27 cellular contexts compared by ENCODE assay signal in genomic region chr7:24725554-24726260, GRCh38. TPM values are rescaled to one million over a fixed set of nuclear protein-coding genes. Genes with fewer than 3 reads are reported as not detected.
DNase-seq lines count a peak whose midpoint lies in the region; ATAC-seq, FAIRE-seq and TF ChIP-seq lines count a peak whose summit lies in the region.
"Had no signal": no experiment of that assay in that cellular context is flagged by ENCODE, and none has a peak within 500 bp of the region (broad histone marks: within the 10 kb centered on the region; RNA-seq: fewer than 3 reads in every experiment).

No MANE protein-coding gene starts in this region.

- BruUV-seq in Calu3 (replicated peaks; lab: Mats Ljungman, UMichigan) = no TSS peak

- TF ChIP-seq EP300 in H1 (IDR thresholded peaks at IDR 0.05; ENCODE audit: borderline replicate concordance in 1 of 2, low read depth in 2 of 2, low read length in 2 of 2) = no peak

- H3K79me2 ChIP-seq in H1 (ENCODE audit: control insufficient read depth in 1 of 2, insufficient read depth in 2 of 2, low read length in 2 of 2) = no peaks in the 10 kb centered on the region

- H3K23me2 ChIP-seq in H1 (ENCODE audit: low read depth, low read length) = no peaks in the 10 kb centered on the region

- peak overlapping the region; percentile 38 for H3K27ac Mint-ChIP-seq in stimulated activated naive B cell treated with anti-CD40 and anti-IgM and Interleukin-4, amounts not matched to agents 10 μg/mL and 1 μg/mL and 100 μg/mL, for 72 hours
- H3K27ac Mint-ChIP-seq in Calu3 (ENCODE audit: unreplicated experiment) = no peak overlapping the region
- H3K27ac Mint-ChIP-seq: activated CD8-positive, alpha-beta T cell treated with anti-CD3 and anti-CD28 coated beads for 36 hours; stimulated activated naive CD8-positive, alpha-beta T cell treated with anti-CD3 and anti-CD28 coated beads, Interleukin-15, Interleukin-2, amounts not matched to agents 100 ng/mL and 50 ng/mL, for 24 hours had no signal

- peak; percentile 38 for DNase-seq in activated CD8-positive, alpha-beta memory T cell treated with anti-CD3 and anti-CD28 coated beads for 24 hours
- DNase-seq in activated CD8-positive, alpha-beta memory T cell treated with anti-CD3 and anti-CD28 coated beads, Interleukin-2, amount 50 U/mL, for 4 hours = no peak
- DNase-seq in H1 (ENCODE audit: low read depth in 1 of 2, low spot score in 2 of 2) (peak in 1 of 2 experiments; percentile 63), right cardiac atrium (peak; percentile 59 to 86 (median 78)), superior temporal gyrus (ENCODE audit: extremely low spot score) (no peak), SHP77 treated with DMSO at 0.1 percent for 48 hours (lab: John Stamatoyannopoulos, UW) (no peak), Calu3 (no peak)
- no peak for DNase-seq in stimulated activated naive B cell treated with anti-CD40 and anti-IgM and Interleukin-4, amounts not matched to agents 10 μg/mL and 1 μg/mL and 100 μg/mL, for 72 hours
- DNase-seq: 8988T; activated CD8-positive, alpha-beta T cell treated with anti-CD3 and anti-CD28 coated beads for 36 hours; activated naive CD4-positive, alpha-beta T cell treated with Interleukin-2 at 50 U/mL for 16 hours; COR-L47; DND-41; foreskin keratinocyte; mesendoderm; NCI-H2081; NCI-H510A; stimulated activated CD4-positive, alpha-beta T cell treated with anti-CD3 and anti-CD28 coated beads, Interleukin-4, amount 100 ng/mL, for 4 hours had no signal

- peak overlapping the region; percentile 58; the same call in 1 of the 2 replicates for H4K8ac ChIP-seq in H1 (ENCODE audit: extremely low read depth, insufficient read depth, low read length)

- H4K20me1 ChIP-seq in H1 (replicated peaks in 1 of 2; ENCODE audit: control insufficient read depth in 1 of 2, insufficient read depth in 2 of 2, low read length in 2 of 2) = no peaks in the 10 kb centered on the region

- H3K4me3 ChIP-seq in H1 (ENCODE audit: extremely low read depth in 1 of 4, insufficient read depth in 2 of 4, low read depth in 3 of 4, low read length in 4 of 4) = peak overlapping the region in 1 of 4 experiments; percentile 10; a peak in 1 of 8 replicates
- no peak overlapping the region for H3K4me3 ChIP-seq in right cardiac atrium (ENCODE audit: low read length)
- H3K4me3 ChIP-seq: cardiac muscle cell, dorsolateral prefrontal cortex, hepatocyte, Peyer's patch, tibial nerve had no signal

- peak overlapping the region; percentile 27 to 51; a peak in 3 of 4 replicates for H3K4me2 ChIP-seq in H1 (ENCODE audit: insufficient read depth in 1 of 2, low read depth in 2 of 2, low read length in 2 of 2)
- H3K4me2 ChIP-seq: hepatocyte had no signal

- peak overlapping the region; percentile 80 for H3K4ac ChIP-seq in H1 (replicated peaks; ENCODE audit: insufficient read length, low read depth, low read length)

- 48% methylated on average over 14 of the region's 14 CpGs; no CpG with 5 or more reads in 1 of the 2 experiments for WGBS in H1 (ENCODE audit: extremely low coverage in 1 of 2, insufficient coverage in 1 of 2, insufficient read length in 1 of 2, insufficient replicate concordance in 2 of 2, low coverage in 1 of 2, low lambda C conversion rate in 2 of 2, missing lambda C conversion rate in 1 of 2), 2 experiments
- WGBS in right cardiac atrium = 79% methylated on average over 14 of the region's 14 CpGs

- H2AK5ac ChIP-seq in H1 (ENCODE audit: low read depth, low read length) = no peak overlapping the region

- intact Hi-C loops in right cardiac atrium (cut with DNase I) (no loop called here), Calu3 (cut with micrococcal nuclease; ENCODE audit: unreplicated experiment) (no loop called here)

- H3K4me1 ChIP-seq in H1 (replicated peaks in 1 of 4; ENCODE audit: control insufficient read depth in 3 of 4, insufficient read depth in 4 of 4, low read length in 3 of 4) (peaks cover 7 to 24% (median 14%) of the 10 kb centered on the region in 4 experiments), right cardiac atrium (ENCODE audit: control insufficient read depth, insufficient read depth, low read length) (peaks cover 5% of the 10 kb centered on the region)
- H3K4me1 ChIP-seq: Peyer's patch had no signal

- H2AFZ ChIP-seq in H1 (ENCODE audit: low read length) = no peak overlapping the region
- H2AFZ ChIP-seq: hepatocyte had no signal

- H3K27me3 Mint-ChIP-seq in stimulated activated naive B cell treated with anti-CD40 and anti-IgM and Interleukin-4, amounts not matched to agents 10 μg/mL and 1 μg/mL and 100 μg/mL, for 72 hours = peaks cover 7 to 21% of the 10 kb centered on the region in 2 donors
- no peaks in the 10 kb centered on the region for H3K27me3 Mint-ChIP-seq in Calu3 (ENCODE audit: unreplicated experiment)

- H3K27me3 ChIP-seq in H1 (replicated peaks in 1 of 4; ENCODE audit: control insufficient read depth in 3 of 4, extremely low read depth in 1 of 4, insufficient read depth in 3 of 4, low read length in 3 of 4) (no peaks in the 10 kb centered on the region; a peak in 1 of 7 replicates), right cardiac atrium (ENCODE audit: control insufficient read depth, insufficient read depth) (no peaks in the 10 kb centered on the region)
- H3K27me3 ChIP-seq: cardiac muscle cell, foreskin keratinocyte, hepatocyte, Peyer's patch, tibial nerve had no signal

- CTCF ChIA-PET in H1 (lab: Charles Lee; ENCODE audit: partially characterized antibody) = interaction anchor here (0.8 to 1.9 kb wide), 8 partner anchors 10 to 95 kb away, joined by 3 to 8 read pairs (median 4); no protein-coding TSS in a partner anchor
- CTCF ChIA-PET in Calu3 (lab: Charles Lee) = no interaction called here

- no peak overlapping the region for H3K14ac ChIP-seq in H1 (ENCODE audit: insufficient read length)

- H2BK120ac ChIP-seq in H1 (replicated peaks; ENCODE audit: low read depth, low read length) = no peak overlapping the region

- H2BK15ac ChIP-seq in H1 (ENCODE audit: low read length) = peak overlapping the region; percentile 76; the same call in 1 of the 2 replicates

- H2BK5ac ChIP-seq in H1 (ENCODE audit: low read depth, low read length) = peak overlapping the region; percentile 91

- TF ChIP-seq RAD21 in H1 (IDR thresholded peaks at IDR 0.05 in 1 of 2, conservative IDR thresholded peaks at IDR 0.05 in 1 of 2; ENCODE audit: low read depth in 2 of 2, low read length in 2 of 2) = no peak

- no peak for TF ChIP-seq POLR2A in H1 (IDR thresholded peaks at IDR 0.05; ENCODE audit: control extremely low read depth in 1 of 2, low read depth in 2 of 2, low read length in 2 of 2)

- peak overlapping the region; percentile 99; the same call in 1 of the 2 replicates for H2BK20ac ChIP-seq in H1 (ENCODE audit: low read length)

- no peak overlapping the region for H3K56ac ChIP-seq in H1 (replicated peaks; ENCODE audit: insufficient read length, low read depth, low read length)

- peak; percentile 37 to 67 for ATAC-seq in right cardiac atrium
- ATAC-seq in stimulated activated naive B cell treated with anti-CD40 and anti-IgM and Interleukin-4, amounts not matched to agents 10 μg/mL and 1 μg/mL and 100 μg/mL, for 72 hours (replicated peaks) = no peak
- ATAC-seq: activated CD4-positive, CD25-positive, alpha-beta regulatory T cell treated with anti-CD3 and anti-CD28 coated beads, Interleukin-2, amount 50 U/mL, for 24 hours; activated CD8-positive, alpha-beta T cell treated with anti-CD3 and anti-CD28 coated beads for 36 hours; foreskin keratinocyte; SK-N-SH treated with all-trans-retinoic acid at 6 μM for 48 hours had no signal

- H3K36me3 Mint-ChIP-seq in stimulated activated naive B cell treated with anti-CD40 and anti-IgM and Interleukin-4, amounts not matched to agents 10 μg/mL and 1 μg/mL and 100 μg/mL, for 72 hours = peaks cover 8 to 29% of the 10 kb centered on the region in 2 donors
- no peaks in the 10 kb centered on the region for H3K36me3 Mint-ChIP-seq in Calu3 (ENCODE audit: insufficient read depth, unreplicated experiment)

- H3K4me3 Mint-ChIP-seq in stimulated activated naive B cell treated with anti-CD40 and anti-IgM and Interleukin-4, amounts not matched to agents 10 μg/mL and 1 μg/mL and 100 μg/mL, for 72 hours = no peak overlapping the region
- no peak overlapping the region for H3K4me3 Mint-ChIP-seq in Calu3 (ENCODE audit: low read depth, unreplicated experiment)
- H3K4me3 Mint-ChIP-seq: activated CD8-positive, alpha-beta T cell treated with anti-CD3 and anti-CD28 coated beads for 36 hours; stimulated activated naive CD8-positive, alpha-beta T cell treated with anti-CD3 and anti-CD28 coated beads, Interleukin-15, Interleukin-2, amounts not matched to agents 100 ng/mL and 50 ng/mL, for 24 hours had no signal

- no peaks in the 10 kb centered on the region for H3K79me1 ChIP-seq in H1 (ENCODE audit: low read depth, low read length)

- peaks cover 5 to 8% of the 10 kb centered on the region in 2 donors for H3K9me3 Mint-ChIP-seq in stimulated activated naive B cell treated with anti-CD40 and anti-IgM and Interleukin-4, amounts not matched to agents 10 μg/mL and 1 μg/mL and 100 μg/mL, for 72 hours
- peaks cover 2% of the 10 kb centered on the region for H3K9me3 Mint-ChIP-seq in Calu3 (ENCODE audit: low read depth, unreplicated experiment)
- H3K9me3 Mint-ChIP-seq: activated CD8-positive, alpha-beta T cell treated with anti-CD3 and anti-CD28 coated beads for 36 hours; stimulated activated naive CD8-positive, alpha-beta T cell treated with anti-CD3 and anti-CD28 coated beads, Interleukin-15, Interleukin-2, amounts not matched to agents 100 ng/mL and 50 ng/mL, for 24 hours had no signal

- H3K36me3 ChIP-seq in H1 (ENCODE audit: control insufficient read depth in 2 of 4, insufficient read depth in 4 of 4, low read length in 3 of 4) = no peaks in the 10 kb centered on the region
- H3K36me3 ChIP-seq: cardiac muscle cell, Peyer's patch, tibial nerve had no signal

- POLR2A ChIA-PET in H1 (lab: Charles Lee; ENCODE audit: partially characterized antibody) = interaction anchor here (0.6 to 1.2 kb wide), 5 partner anchors 8 to 373 kb away, joined by 3 to 4 read pairs (median 3); no protein-coding TSS in a partner anchor

- H3K9ac ChIP-seq in H1 (replicated peaks in 1 of 4; ENCODE audit: extremely low read depth in 1 of 4, low read depth in 3 of 4, low read length in 3 of 4) = no peak overlapping the region

- H3K9me3 ChIP-seq in H1 (ENCODE audit: insufficient read depth in 2 of 2, low read depth in 1 of 2, low read length in 1 of 2) (no peaks in the 10 kb centered on the region), right cardiac atrium (ENCODE audit: control insufficient read depth, low read length) (no peaks in the 10 kb centered on the region)
- H3K9me3 ChIP-seq: Peyer's patch, tibial nerve had no signal

- H4K5ac ChIP-seq in H1 (ENCODE audit: insufficient read length, low read depth, low read length) = peak overlapping the region; percentile 74

- H3K18ac ChIP-seq in H1 (ENCODE audit: extremely low read depth, low read length) = peak overlapping the region; percentile 96

- H3K27ac ChIP-seq in H1 (ENCODE audit: low read depth, low read length) (peak overlapping the region; percentile 47; the same call in 1 of the 2 replicates), right cardiac atrium (ENCODE audit: low read length) (no peak overlapping the region)
- H3K27ac ChIP-seq: cardiac muscle cell, foreskin keratinocyte, hepatocyte, Peyer's patch, tibial nerve had no signal

- H4K91ac ChIP-seq in H1 (replicated peaks; ENCODE audit: insufficient read length, low read length) = peak overlapping the region; percentile 77

- H3K23ac ChIP-seq in H1 (ENCODE audit: insufficient read length) = no peak overlapping the region

- TF ChIP-seq CTCF in H1 (IDR thresholded peaks at IDR 0.05; ENCODE audit: control extremely low read depth in 1 of 3, insufficient read depth in 1 of 3, low read depth in 1 of 3, low read length in 3 of 3) (no peak), Calu3 (IDR thresholded peaks at IDR 0.05; ENCODE audit: unreplicated experiment) (no peak)

- peaks cover 36 to 58% of the 10 kb centered on the region in 2 donors for H3K4me1 Mint-ChIP-seq in stimulated activated naive B cell treated with anti-CD40 and anti-IgM and Interleukin-4, amounts not matched to agents 10 μg/mL and 1 μg/mL and 100 μg/mL, for 72 hours
- H3K4me1 Mint-ChIP-seq in Calu3 (ENCODE audit: low read depth, unreplicated experiment) = peaks cover 13% of the 10 kb centered on the region

- no peak for FAIRE-seq in H1 (lab: Jason Lieb, UNC)
- FAIRE-seq: GM12891 had no signal

- H2BK12ac ChIP-seq in H1 (ENCODE audit: low read depth, low read length) = 0 out of 2 replicates have a peak overlapping the region, but pooled peaks have one; percentile 82

RNA-seq across cellular contexts. Expression of gene GSDME, which starts 31.6 kb away (rescaled TPM):
- total RNA-seq in H1 (2021; fragmentation: NEBNext Ultra II Directional; extraction: Animal tissue kit (Norgen Biotek cat#: 25700)) = 7.6 and 8.5 TPM in 2 replicates
- polyA plus RNA-seq in H1 (2011; rRNA removed) (5.4 and 6.7 TPM in 2 replicates), right cardiac atrium (4.9 TPM)
- polyA plus RNA-seq in H1 (2011; cell fraction: cytosol; rRNA removed) = 9.3 TPM
- polyA plus RNA-seq in H1 (2011; cell fraction: nucleus; rRNA removed) = 7.5 TPM
- 7.0 to 10.0 TPM (median 8.1 TPM) in 4 replicates for polyA plus RNA-seq in H1 (2012, experiment 1 of 2)
- polyA plus RNA-seq in H1 (2012, experiment 2 of 2) = 3.9 TPM
- 4.4 TPM for polyA plus RNA-seq in H1 (2013, experiment 1 of 2)
- polyA plus RNA-seq in H1 (2013, experiment 2 of 2) = 3.2 TPM
- 15.1 and 17.2 TPM in 2 replicates for polyA minus RNA-seq in H1 (2011; rRNA and poly(A)+ RNA removed)
- 6.8 TPM for polyA minus RNA-seq in H1 (2011; cell fraction: cytosol; rRNA and poly(A)+ RNA removed)
- 8.1 TPM for polyA minus RNA-seq in H1 (2011; cell fraction: nucleus; rRNA and poly(A)+ RNA removed)
- total RNA-seq in right cardiac atrium (1 to 10 TPM; 5.1 to 9.9 (median 6.4) TPM), Calu3 (2022) (9.4 and 11.9 TPM in 2 replicates)

Comparison
In these comparisons a context has a peak if more than half of its experiments do, and no peak if none do; other contexts are left out.
1. DNase-seq: peak in activated CD8-positive, alpha-beta memory T cell treated with anti-CD3 and anti-CD28 coated beads for 24 hours (single experiment) and right cardiac atrium (3 of 3); none in activated CD8-positive, alpha-beta memory T cell treated with anti-CD3 and anti-CD28 coated beads, Interleukin-2, amount 50 U/mL, for 4 hours (single experiment), stimulated activated naive B cell treated with anti-CD40 and anti-IgM and Interleukin-4, amounts not matched to agents 10 μg/mL and 1 μg/mL and 100 μg/mL, for 72 hours (single experiment), superior temporal gyrus (single experiment), SHP77 treated with DMSO at 0.1 percent for 48 hours (single experiment) and Calu3 (single experiment).
2. ATAC-seq: peak in right cardiac atrium (2 of 2); none in stimulated activated naive B cell treated with anti-CD40 and anti-IgM and Interleukin-4, amounts not matched to agents 10 μg/mL and 1 μg/mL and 100 μg/mL, for 72 hours (0 of 2).